In the genomic region with DNA sequence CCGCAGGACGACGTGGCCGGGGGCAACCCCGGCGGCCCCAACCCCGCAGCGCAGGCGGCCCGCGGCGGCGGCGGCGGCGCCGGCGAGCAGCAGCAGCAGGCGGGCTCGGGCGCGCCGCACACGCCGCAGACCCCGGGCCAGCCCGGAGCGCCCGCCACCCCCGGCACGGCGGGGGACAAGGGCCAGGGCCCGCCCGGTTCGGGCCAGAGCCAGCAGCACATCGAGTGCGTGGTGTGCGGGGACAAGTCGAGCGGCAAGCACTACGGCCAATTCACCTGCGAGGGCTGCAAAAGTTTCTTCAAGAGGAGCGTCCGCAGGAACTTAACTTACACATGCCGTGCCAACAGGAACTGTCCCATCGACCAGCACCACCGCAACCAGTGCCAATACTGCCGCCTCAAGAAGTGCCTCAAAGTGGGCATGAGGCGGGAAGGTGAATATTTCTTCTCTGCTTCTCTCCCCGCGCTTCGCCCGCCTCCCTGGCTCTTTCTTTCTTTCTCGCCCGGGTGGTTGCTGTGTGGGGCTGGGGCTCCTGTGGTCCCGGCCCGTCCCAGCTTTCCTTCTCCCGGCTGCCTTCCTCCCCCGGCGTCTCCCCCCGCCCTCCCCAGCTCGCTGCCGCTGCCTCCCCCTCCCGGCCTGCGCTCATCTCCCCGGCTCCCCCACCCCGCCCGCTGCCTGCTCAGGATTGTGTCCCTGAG, we compare ENCODE assay signal across 1 cellular context.
TF ChIP-seq lines count a peak whose summit lies in the region.

No MANE protein-coding gene starts in this region.

TF ChIP-seq in H1, 55 proteins besides CTCF, POLR2A, EP300 and RAD21 (continued from another document):
- TF ChIP-seq KDM4A (IDR thresholded peaks at IDR 0.05; ENCODE audit: low read depth, low read length, severe bottlenecking) = peak; percentile 42
- peak; percentile 83 for TF ChIP-seq SUZ12 (IDR thresholded peaks at IDR 0.05; ENCODE audit: low read length)
- TF ChIP-seq HDAC2 (IDR thresholded peaks at IDR 0.05; ENCODE audit: borderline replicate concordance in 1 of 2, low read depth in 2 of 2, low read length in 2 of 2) = no peak
- TF ChIP-seq EZH2 (IDR thresholded peaks at IDR 0.05; ENCODE audit: low read depth, low read length, severe bottlenecking) = peak; percentile 81
- no peak for TF ChIP-seq CHD2 (IDR thresholded peaks at IDR 0.05; ENCODE audit: low read length)
- TF ChIP-seq, protein P1, sequence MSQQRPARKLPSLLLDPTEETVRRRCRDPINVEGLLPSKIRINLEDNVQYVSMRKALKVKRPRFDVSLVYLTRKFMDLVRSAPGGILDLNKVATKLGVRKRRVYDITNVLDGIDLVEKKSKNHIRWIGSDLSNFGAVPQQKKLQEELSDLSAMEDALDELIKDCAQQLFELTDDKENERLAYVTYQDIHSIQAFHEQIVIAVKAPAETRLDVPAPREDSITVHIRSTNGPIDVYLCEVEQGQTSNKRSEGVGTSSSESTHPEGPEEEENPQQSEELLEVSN (IDR thresholded peaks at IDR 0.05) = peak; percentile 9; the same call in 1 of the 2 replicates
- no peak; the same call in 1 of the 2 replicates for TF ChIP-seq RBBP5 (IDR thresholded peaks at IDR 0.05; ENCODE audit: borderline replicate concordance, low read depth, low read length)
